ENCODE assay signal across 1 cellular context in genomic region chr13:94705081-94705751, GRCh38.
A peak's percentile ranks its signal among the peaks of the same experiment; 100 is the strongest.
TF ChIP-seq lines count a peak whose summit lies in the region.

No MANE protein-coding gene starts in this region.

TF ChIP-seq in WTC11, 78 proteins besides CTCF, POLR2A, EP300 and RAD21 (continued from another document):
- TF ChIP-seq ATF2 (CRISPR knock-in tag; IDR thresholded peaks at IDR 0.05; ENCODE audit: borderline replicate concordance, low read depth) (0 out of 2 replicates have a peak, but pooled peaks have one; percentile 22), E2F5 (CRISPR knock-in tag; IDR thresholded peaks at IDR 0.05) (no peak), ZNF232 (CRISPR knock-in tag; IDR thresholded peaks at IDR 0.05) (0 out of 2 replicates have a peak, but pooled peaks have one; percentile 29), OVOL2 (CRISPR knock-in tag; IDR thresholded peaks at IDR 0.05; ENCODE audit: borderline replicate concordance) (no peak), NR3C1 (CRISPR knock-in tag; conservative IDR thresholded peaks at IDR 0.05; ENCODE audit: low read depth) (no peak), IRF2 (CRISPR knock-in tag; IDR thresholded peaks at IDR 0.05; ENCODE audit: borderline replicate concordance, low read depth) (no peak), MLX (CRISPR knock-in tag; IDR thresholded peaks at IDR 0.05) (no peak), FOXP1 (CRISPR knock-in tag; IDR thresholded peaks at IDR 0.05; ENCODE audit: borderline replicate concordance) (peak; percentile 39; the same call in 1 of the 2 replicates), ESRRA (CRISPR knock-in tag; IDR thresholded peaks at IDR 0.05; ENCODE audit: borderline replicate concordance) (no peak), FOXK1 (CRISPR knock-in tag; IDR thresholded peaks at IDR 0.05) (0 out of 2 replicates have a peak, but pooled peaks have one; percentile 29)
- TF ChIP-seq, protein P1, sequence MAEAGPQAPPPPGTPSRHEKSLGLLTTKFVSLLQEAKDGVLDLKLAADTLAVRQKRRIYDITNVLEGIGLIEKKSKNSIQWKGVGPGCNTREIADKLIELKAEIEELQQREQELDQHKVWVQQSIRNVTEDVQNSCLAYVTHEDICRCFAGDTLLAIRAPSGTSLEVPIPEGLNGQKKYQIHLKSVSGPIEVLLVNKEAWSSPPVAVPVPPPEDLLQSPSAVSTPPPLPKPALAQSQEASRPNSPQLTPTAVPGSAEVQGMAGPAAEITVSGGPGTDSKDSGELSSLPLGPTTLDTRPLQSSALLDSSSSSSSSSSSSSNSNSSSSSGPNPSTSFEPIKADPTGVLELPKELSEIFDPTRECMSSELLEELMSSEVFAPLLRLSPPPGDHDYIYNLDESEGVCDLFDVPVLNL (CRISPR knock-in tag; IDR thresholded peaks at IDR 0.05; ENCODE audit: borderline replicate concordance, low read depth) = no peak
- TF ChIP-seq, protein P2, sequence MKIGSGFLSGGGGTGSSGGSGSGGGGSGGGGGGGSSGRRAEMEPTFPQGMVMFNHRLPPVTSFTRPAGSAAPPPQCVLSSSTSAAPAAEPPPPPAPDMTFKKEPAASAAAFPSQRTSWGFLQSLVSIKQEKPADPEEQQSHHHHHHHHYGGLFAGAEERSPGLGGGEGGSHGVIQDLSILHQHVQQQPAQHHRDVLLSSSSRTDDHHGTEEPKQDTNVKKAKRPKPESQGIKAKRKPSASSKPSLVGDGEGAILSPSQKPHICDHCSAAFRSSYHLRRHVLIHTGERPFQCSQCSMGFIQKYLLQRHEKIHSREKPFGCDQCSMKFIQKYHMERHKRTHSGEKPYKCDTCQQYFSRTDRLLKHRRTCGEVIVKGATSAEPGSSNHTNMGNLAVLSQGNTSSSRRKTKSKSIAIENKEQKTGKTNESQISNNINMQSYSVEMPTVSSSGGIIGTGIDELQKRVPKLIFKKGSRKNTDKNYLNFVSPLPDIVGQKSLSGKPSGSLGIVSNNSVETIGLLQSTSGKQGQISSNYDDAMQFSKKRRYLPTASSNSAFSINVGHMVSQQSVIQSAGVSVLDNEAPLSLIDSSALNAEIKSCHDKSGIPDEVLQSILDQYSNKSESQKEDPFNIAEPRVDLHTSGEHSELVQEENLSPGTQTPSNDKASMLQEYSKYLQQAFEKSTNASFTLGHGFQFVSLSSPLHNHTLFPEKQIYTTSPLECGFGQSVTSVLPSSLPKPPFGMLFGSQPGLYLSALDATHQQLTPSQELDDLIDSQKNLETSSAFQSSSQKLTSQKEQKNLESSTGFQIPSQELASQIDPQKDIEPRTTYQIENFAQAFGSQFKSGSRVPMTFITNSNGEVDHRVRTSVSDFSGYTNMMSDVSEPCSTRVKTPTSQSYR (CRISPR knock-in tag; IDR thresholded peaks at IDR 0.05) = 0 out of 2 replicates have a peak, but pooled peaks have one; percentile 18
